Comparison of ENCODE assay signal across 7 cellular contexts in genomic region chr14:106663805-106664410, GRCh38.
DNase-seq lines count a peak whose midpoint lies in the region; ATAC-seq, FAIRE-seq and TF ChIP-seq lines count a peak whose summit lies in the region.
"Not testable (repeated sequence)": the region's sequence is repeated elsewhere in the genome, so short reads cannot be mapped to it uniquely, and the experiment has no call there.

No MANE protein-coding gene starts in this region.

- not testable (repeated sequence) for H4K20me1 ChIP-seq in astrocyte (ENCODE audit: insufficient read depth, low read length)

- H3K79me2 ChIP-seq in astrocyte (ENCODE audit: insufficient read depth, low read length) = not testable (repeated sequence)

- H3K27ac ChIP-seq in astrocyte (ENCODE audit: low read depth, low read length) = not testable (repeated sequence)

- not testable (repeated sequence) for H2AFZ ChIP-seq in astrocyte (ENCODE audit: low read depth, low read length)

- TF ChIP-seq CTCF in GM12874 (IDR thresholded peaks at IDR 0.05; ENCODE audit: insufficient read depth, low read depth, low read length) (peak; percentile 97), astrocyte (IDR thresholded peaks at IDR 0.05; ENCODE audit: insufficient read depth, low read depth, low read length) (peak; percentile 14)

- not testable (repeated sequence) for H3K27me3 ChIP-seq in astrocyte (ENCODE audit: insufficient read depth, low read length)

- not testable (repeated sequence) for H3K36me3 Mint-ChIP-seq in activated CD4-positive, alpha-beta memory T cell treated with anti-CD3 and anti-CD28 coated beads, Interleukin-2, amount 10 ng/mL, durations not matched to agents 7 days and 5 days (ENCODE audit: low read depth); astrocyte (ENCODE audit: low read depth, unreplicated experiment); immature natural killer cell

- H3K4me3 Mint-ChIP-seq in activated CD4-positive, alpha-beta memory T cell treated with anti-CD3 and anti-CD28 coated beads, Interleukin-2, amount 10 ng/mL, durations not matched to agents 7 days and 5 days; astrocyte (ENCODE audit: unreplicated experiment); immature natural killer cell: not testable (repeated sequence)

- CTCF ChIA-PET in activated CD4-positive, alpha-beta memory T cell treated with anti-CD3 and anti-CD28 coated beads, Interleukin-2, amount 10 ng/mL, durations not matched to agents 7 days and 5 days (lab: Charles Lee) = interaction anchor here (0.6 to 3.3 kb wide), 45 partner anchors 8 to 289 kb away, joined by 3 to 26 read pairs (median 4); no protein-coding TSS in a partner anchor

- H3K27ac Mint-ChIP-seq in activated CD4-positive, alpha-beta memory T cell treated with anti-CD3 and anti-CD28 coated beads, Interleukin-2, amount 10 ng/mL, durations not matched to agents 7 days and 5 days; astrocyte (ENCODE audit: unreplicated experiment): not testable (repeated sequence)
- peak overlapping the region in 1 of 6 donors; percentile 24 for H3K27ac Mint-ChIP-seq in immature natural killer cell

- H3K36me3 ChIP-seq in astrocyte (ENCODE audit: insufficient read depth, low read length) = not testable (repeated sequence)

- H3K4me3 ChIP-seq in astrocyte (ENCODE audit: insufficient read depth, low read depth, low read length) = not testable (repeated sequence)

- ATAC-seq in HG02885 (IDR thresholded peaks at IDR 0.05; ENCODE audit: poor library complexity, unreplicated experiment) = peak; percentile 69

- not testable (repeated sequence) for H3K9ac ChIP-seq in astrocyte (ENCODE audit: low read length)

- H3K9me3 Mint-ChIP-seq in activated CD4-positive, alpha-beta memory T cell treated with anti-CD3 and anti-CD28 coated beads, Interleukin-2, amount 10 ng/mL, durations not matched to agents 7 days and 5 days; immature natural killer cell: not testable (repeated sequence)
- H3K9me3 Mint-ChIP-seq in astrocyte (ENCODE audit: unreplicated experiment) = peaks cover 13% of the 10 kb centered on the region

- H3K4me2 ChIP-seq in astrocyte (ENCODE audit: low read length) = not testable (repeated sequence)

- not testable (repeated sequence) for FAIRE-seq in astrocyte (lab: Jason Lieb, UNC)

- H3K27me3 Mint-ChIP-seq in activated CD4-positive, alpha-beta memory T cell treated with anti-CD3 and anti-CD28 coated beads, Interleukin-2, amount 10 ng/mL, durations not matched to agents 7 days and 5 days = peaks cover 48% of the 10 kb centered on the region
- H3K27me3 Mint-ChIP-seq in astrocyte (ENCODE audit: low read depth, unreplicated experiment) = not testable (repeated sequence)
- H3K27me3 Mint-ChIP-seq in immature natural killer cell (ENCODE audit: low read depth in 3 of 3) = peaks cover 4 to 11% (median 6%) of the 10 kb centered on the region in 3 donors

- DNase-seq in OCI-M1 (lab: John Stamatoyannopoulos, UW) (peak; percentile 1), immature natural killer cell (peak; percentile 38 to 57 (median 49))
- DNase-seq in activated CD4-positive, alpha-beta memory T cell treated with anti-CD3 and anti-CD28 coated beads, Interleukin-2, amount 10 ng/mL, durations not matched to agents 7 days and 5 days = peak; percentile 84
- not testable (repeated sequence) for DNase-seq in astrocyte (ENCODE audit: low read depth)
- DNase-seq in stimulated activated CD4-positive, alpha-beta T cell treated with anti-CD3 and anti-CD28 coated beads, Interleukin-1b, Interleukin-23, amount 100 ng/mL, for 4 hours (ENCODE audit: low read depth in 2 of 2) = peak; percentile 42 to 49

- H3K4me1 Mint-ChIP-seq in activated CD4-positive, alpha-beta memory T cell treated with anti-CD3 and anti-CD28 coated beads, Interleukin-2, amount 10 ng/mL, durations not matched to agents 7 days and 5 days; astrocyte (ENCODE audit: low read depth, unreplicated experiment); immature natural killer cell: not testable (repeated sequence)

- not testable (repeated sequence) for H3K9me3 ChIP-seq in astrocyte (ENCODE audit: insufficient read depth, low read depth, low read length)

- POLR2A ChIA-PET in activated CD4-positive, alpha-beta memory T cell treated with anti-CD3 and anti-CD28 coated beads, Interleukin-2, amount 10 ng/mL, durations not matched to agents 7 days and 5 days (lab: Charles Lee) = not testable (repeated sequence)

- not testable (repeated sequence) for H3K4me1 ChIP-seq in astrocyte (ENCODE audit: insufficient read depth, low read length)
